Comparison of ENCODE assay signal across 21 cellular contexts in genomic region chr16:15477802-15478201, GRCh38.
"Had no signal": no experiment of that assay in that cellular context is flagged by ENCODE, and none has a peak within 500 bp of the region (broad histone marks: within the 10 kb centered on the region; RNA-seq: fewer than 3 reads in every experiment).

No MANE protein-coding gene starts in this region.

- H3K36me3 Mint-ChIP-seq: natural killer cell treated with Interleukin-12 subunit alpha and Interleukin-12 subunit beta and Interleukin-15 and Interleukin-18, amount 100 ng/mL, for 72 hours had no signal

- DNase-seq: activated CD4-positive, alpha-beta T cell treated with anti-CD3 and anti-CD28 coated beads, Interleukin-2, amount 10 ng/mL, durations not matched to agents 7 days and 5 days; activated CD8-positive, alpha-beta memory T cell treated with anti-CD3 and anti-CD28 coated beads, Interleukin-2, amount 10 ng/mL, durations not matched to agents 7 days and 5 days; activated naive CD8-positive, alpha-beta T cell treated with anti-CD3 and anti-CD28 coated beads, Interleukin-2, amount 10 ng/mL, durations not matched to agents 7 days and 5 days; activated T-cell treated with anti-CD3 and anti-CD28 coated beads, Interleukin-2, amount 50 U/mL, for 4 hours; anterior cingulate cortex; cerebellar nuclear complex; dermis blood vessel endothelial cell; effector memory CD8-positive, alpha-beta T cell; foreskin melanocyte; kidney glomerular epithelial cell; mesendoderm; nucleus accumbens; posterior cingulate gyrus; retina; stimulated activated CD4-positive, alpha-beta T cell treated with anti-CD3 and anti-CD28 coated beads, Interleukin-4, amount 100 ng/mL, for 1 hour; stomach; testis; upper lobe of right lung; WERI-Rb-1 had no signal

- H3K9me3 ChIP-seq: stomach, testis, upper lobe of right lung had no signal

- H3K27me3 ChIP-seq: stomach, testis, upper lobe of right lung had no signal

- H3K4me1 ChIP-seq: testis, upper lobe of right lung had no signal

- H3K9me3 Mint-ChIP-seq: activated T-cell treated with anti-CD3 and anti-CD28 coated beads, Interleukin-2, amount 50 U/mL, for 4 hours; effector memory CD8-positive, alpha-beta T cell; natural killer cell treated with Interleukin-12 subunit alpha and Interleukin-12 subunit beta and Interleukin-15 and Interleukin-18, amount 100 ng/mL, for 72 hours had no signal

- H3K4me3 ChIP-seq: stomach, testis, upper lobe of right lung had no signal

- H3K36me3 ChIP-seq: stomach, upper lobe of right lung, WERI-Rb-1 had no signal

- H3K4me3 Mint-ChIP-seq: activated CD4-positive, alpha-beta T cell treated with anti-CD3 and anti-CD28 coated beads, Interleukin-2, amount 10 ng/mL, durations not matched to agents 7 days and 5 days; activated CD8-positive, alpha-beta memory T cell treated with anti-CD3 and anti-CD28 coated beads, Interleukin-2, amount 10 ng/mL, durations not matched to agents 7 days and 5 days; activated naive CD8-positive, alpha-beta T cell treated with anti-CD3 and anti-CD28 coated beads, Interleukin-2, amount 10 ng/mL, durations not matched to agents 7 days and 5 days; effector memory CD8-positive, alpha-beta T cell; natural killer cell treated with Interleukin-12 subunit alpha and Interleukin-12 subunit beta and Interleukin-15 and Interleukin-18, amount 100 ng/mL, for 72 hours; T-helper 1 cell treated with Interleukin-12 subunit alpha and Interleukin-12 subunit beta and Interleukin-4 antibody, amounts not matched to agents 30 μg/mL and 1 μg/mL, for 36 hours had no signal

- H3K27ac Mint-ChIP-seq: activated CD4-positive, alpha-beta T cell treated with anti-CD3 and anti-CD28 coated beads, Interleukin-2, amount 10 ng/mL, durations not matched to agents 7 days and 5 days; activated CD8-positive, alpha-beta memory T cell treated with anti-CD3 and anti-CD28 coated beads, Interleukin-2, amount 10 ng/mL, durations not matched to agents 7 days and 5 days; activated naive CD8-positive, alpha-beta T cell treated with anti-CD3 and anti-CD28 coated beads, Interleukin-2, amount 10 ng/mL, durations not matched to agents 7 days and 5 days; natural killer cell treated with Interleukin-12 subunit alpha and Interleukin-12 subunit beta and Interleukin-15 and Interleukin-18, amount 100 ng/mL, for 72 hours; T-helper 1 cell treated with Interleukin-12 subunit alpha and Interleukin-12 subunit beta and Interleukin-4 antibody, amounts not matched to agents 30 μg/mL and 1 μg/mL, for 36 hours had no signal

- H3K27me3 Mint-ChIP-seq: activated CD4-positive, alpha-beta T cell treated with anti-CD3 and anti-CD28 coated beads, Interleukin-2, amount 10 ng/mL, durations not matched to agents 7 days and 5 days had no signal

- ATAC-seq: activated CD8-positive, alpha-beta memory T cell treated with anti-CD3 and anti-CD28 coated beads, Interleukin-2, amount 10 ng/mL, durations not matched to agents 7 days and 5 days; effector memory CD8-positive, alpha-beta T cell; natural killer cell treated with Interleukin-12 subunit alpha and Interleukin-12 subunit beta and Interleukin-15 and Interleukin-18, amount 100 ng/mL, for 72 hours; upper lobe of right lung had no signal
